17 cellular contexts compared by ENCODE assay signal in the genomic region with DNA sequence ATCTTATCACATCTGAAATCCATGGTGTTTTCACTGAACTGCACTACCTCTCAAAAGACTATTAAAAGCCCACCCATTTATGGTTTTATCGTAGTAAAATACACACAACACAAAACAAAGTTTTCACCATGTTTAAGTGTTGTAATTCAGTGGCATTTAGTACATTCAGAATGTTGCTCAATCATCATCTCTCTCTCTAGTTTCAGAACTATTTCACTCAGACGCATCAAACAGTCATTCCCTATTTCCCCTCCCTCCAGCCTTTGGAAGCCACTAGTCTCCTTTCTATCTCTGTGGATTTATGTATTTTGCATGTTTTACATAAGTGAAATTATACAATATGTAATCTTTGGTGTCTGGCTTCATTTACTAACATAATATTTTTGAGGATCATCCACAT.
"Had no signal": no experiment of that assay in that cellular context is flagged by ENCODE, and none has a peak within 500 bp of the region (broad histone marks: within the 10 kb centered on the region; RNA-seq: fewer than 3 reads in every experiment).

No MANE protein-coding gene starts in this region.

- H3K4me3 ChIP-seq: dorsolateral prefrontal cortex, left ventricle myocardium inferior, lower lobe of right lung, sigmoid colon, smooth muscle cell, suprapubic skin, thyroid gland had no signal

- H3K36me3 ChIP-seq: left ventricle myocardium inferior, lower lobe of right lung, sigmoid colon, suprapubic skin, thyroid gland had no signal

- H3K27ac ChIP-seq: dorsolateral prefrontal cortex, foreskin keratinocyte, lower lobe of right lung, sigmoid colon, suprapubic skin, thyroid gland had no signal

- DNase-seq: cortex of kidney; dorsolateral prefrontal cortex; effector CD8-positive, alpha-beta T cell; foreskin keratinocyte; immature natural killer cell; kidney; left cardiac atrium; left ventricle myocardium inferior; lower lobe of right lung; natural killer cell; posterior cingulate gyrus; sigmoid colon; stimulated activated CD4-positive, alpha-beta T cell treated with anti-CD3 and anti-CD28 coated beads, Interleukin-2, amount 100 ng/mL, for 48 hours; stimulated activated naive CD4-positive, alpha-beta T cell treated with Interleukin-2 at 50 U/mL for 16 hours; thyroid gland had no signal

- H3K9me3 ChIP-seq: lower lobe of right lung, sigmoid colon, suprapubic skin, thyroid gland had no signal

- H3K4me1 ChIP-seq: foreskin keratinocyte had no signal

- H3K27me3 ChIP-seq: dorsolateral prefrontal cortex, sigmoid colon, suprapubic skin, thyroid gland had no signal

- H3K4me2 ChIP-seq: smooth muscle cell had no signal
